Comparison of ENCODE assay signal across 9 cellular contexts in genomic region chr9:136326777-136327312, GRCh38. TPM values are rescaled to one million over a fixed set of nuclear protein-coding genes. Genes with fewer than 3 reads are reported as not detected.
DNase-seq lines count a peak whose midpoint lies in the region; ATAC-seq and TF ChIP-seq lines count a peak whose summit lies in the region.
"Had no signal": no experiment of that assay in that cellular context is flagged by ENCODE, and none has a peak within 500 bp of the region (broad histone marks: within the 10 kb centered on the region; RNA-seq: fewer than 3 reads in every experiment).

No MANE protein-coding gene starts in this region.

- no peak overlapping the region for H2BK5ac ChIP-seq in mesendoderm (ENCODE audit: low read length)

- no peak overlapping the region for H2BK15ac ChIP-seq in mesendoderm (replicated peaks; ENCODE audit: low read depth)

- no peak overlapping the region for H3K27ac Mint-ChIP-seq in activated CD4-positive, alpha-beta T cell treated with anti-CD3 and anti-CD28 coated beads, Interleukin-2, amount 10 ng/mL, durations not matched to agents 7 days and 5 days

- intact Hi-C loops in thyroid gland (cut with DNase I): no loop called here

- WGBS in mesendoderm (ENCODE audit: extremely low coverage, insufficient coverage, low lambda C conversion rate): no CpG with 5 or more reads among the region's 16 CpGs
- WGBS in thyroid gland, 2 donors: 37 to 57% methylated on average over 7 to 14 of the region's 16 CpGs

- no peak overlapping the region for H4K8ac ChIP-seq in mesendoderm (ENCODE audit: low read depth, low read length)

- no peak for TF ChIP-seq POLR2A in thyroid gland (IDR thresholded peaks at IDR 0.05)

- peaks cover 2% of the 10 kb centered on the region for H3K4me1 Mint-ChIP-seq in activated CD4-positive, alpha-beta T cell treated with anti-CD3 and anti-CD28 coated beads, Interleukin-2, amount 10 ng/mL, durations not matched to agents 7 days and 5 days

- peak overlapping the region; percentile 60 for H3K9ac ChIP-seq in mesendoderm (ENCODE audit: low read length)

- peak overlapping the region; percentile 47 for H4K5ac ChIP-seq in mesendoderm (ENCODE audit: low read length)

- H3K79me2 ChIP-seq in mesendoderm (ENCODE audit: control insufficient read depth, insufficient read depth, low read length): peaks cover 2% of the 10 kb centered on the region

- no peak for TF ChIP-seq CTCF in thyroid gland (IDR thresholded peaks at IDR 0.05)

- H3K27ac ChIP-seq in mesendoderm (ENCODE audit: low read depth, low read length): peak overlapping the region; percentile 15
- H3K27ac ChIP-seq in thyroid gland: peak overlapping the region in 2 of 3 donors; percentile 65 to 69

- peak overlapping the region; percentile 51 for H3K18ac ChIP-seq in mesendoderm (ENCODE audit: low read length)

- peak overlapping the region; percentile 93 for H2AK5ac ChIP-seq in mesendoderm (ENCODE audit: low read length)

- no peaks in the 10 kb centered on the region for H3K36me3 Mint-ChIP-seq in activated CD4-positive, alpha-beta T cell treated with anti-CD3 and anti-CD28 coated beads, Interleukin-2, amount 10 ng/mL, durations not matched to agents 7 days and 5 days (ENCODE audit: low read depth)

- H3K27me3 ChIP-seq in mesendoderm (ENCODE audit: insufficient read depth, low read length, poor library complexity) (no peaks in the 10 kb centered on the region), thyroid gland (no peaks in the 10 kb centered on the region)

- CTCF ChIA-PET in activated CD4-positive, alpha-beta T cell treated with anti-CD3 and anti-CD28 coated beads, Interleukin-2, amount 10 ng/mL, durations not matched to agents 7 days and 5 days (lab: Charles Lee): no interaction called here

- ATAC-seq in GM18520 (IDR thresholded peaks at IDR 0.05; ENCODE audit: unreplicated experiment): no peak

- H3K27me3 Mint-ChIP-seq in activated CD4-positive, alpha-beta T cell treated with anti-CD3 and anti-CD28 coated beads, Interleukin-2, amount 10 ng/mL, durations not matched to agents 7 days and 5 days: peaks cover 3% of the 10 kb centered on the region

- peak overlapping the region; percentile 43 for H3K4me3 Mint-ChIP-seq in activated CD4-positive, alpha-beta T cell treated with anti-CD3 and anti-CD28 coated beads, Interleukin-2, amount 10 ng/mL, durations not matched to agents 7 days and 5 days

- H3K9me3 ChIP-seq in thyroid gland: no peaks in the 10 kb centered on the region

- H3K4me3 ChIP-seq in mesendoderm (ENCODE audit: low read length) (no peak overlapping the region), thyroid gland (replicated peaks in 1 of 3) (peak overlapping the region in 1 of 3 donors; percentile 55)

- H3K4ac ChIP-seq in mesendoderm (ENCODE audit: low read depth, low read length): peak overlapping the region; percentile 60

- H3K56ac ChIP-seq in mesendoderm (ENCODE audit: low read length): peak overlapping the region; percentile 82

- H3K36me3 ChIP-seq in mesendoderm (ENCODE audit: control insufficient read depth, insufficient read depth, low read length) (no peaks in the 10 kb centered on the region), thyroid gland (no peaks in the 10 kb centered on the region)

- POLR2A ChIA-PET in activated CD4-positive, alpha-beta T cell treated with anti-CD3 and anti-CD28 coated beads, Interleukin-2, amount 10 ng/mL, durations not matched to agents 7 days and 5 days (lab: Charles Lee): no interaction called here

- no peaks in the 10 kb centered on the region for H3K79me1 ChIP-seq in mesendoderm (ENCODE audit: low read length)

- no peak overlapping the region for H2BK120ac ChIP-seq in mesendoderm (ENCODE audit: low read depth, low read length)

- H3K4me1 ChIP-seq in mesendoderm (ENCODE audit: control insufficient read depth, low read depth, low read length) (peaks cover 5% of the 10 kb centered on the region), thyroid gland (peaks cover 20 to 26% of the 10 kb centered on the region in 2 donors)

- DNase-seq in activated CD4-positive, alpha-beta T cell treated with anti-CD3 and anti-CD28 coated beads, Interleukin-2, amount 10 ng/mL, durations not matched to agents 7 days and 5 days: no peak
- no peak for DNase-seq in activated CD4-positive, alpha-beta T cell treated with anti-CD3 and anti-CD28 coated beads for 4 hours
- DNase-seq in astrocyte of the hippocampus (ENCODE audit: low read depth, low spot score): peak; percentile 33
- DNase-seq in mesendoderm: no peak
- DNase-seq in thyroid gland: no peak
- no peak for DNase-seq in NCI-H69 (lab: John Stamatoyannopoulos, UW)
- no peak for DNase-seq in effector CD4-positive, alpha-beta T cell
- DNase-seq: NCI-H510A had no signal

- H3K23ac ChIP-seq in mesendoderm (ENCODE audit: low read length): no peak overlapping the region

- no peak overlapping the region for H3K4me2 ChIP-seq in mesendoderm (ENCODE audit: low read length)

- no peaks in the 10 kb centered on the region for H3K9me3 Mint-ChIP-seq in activated CD4-positive, alpha-beta T cell treated with anti-CD3 and anti-CD28 coated beads, Interleukin-2, amount 10 ng/mL, durations not matched to agents 7 days and 5 days

RNA-seq across cellular contexts. Expression of gene GPSM1, which starts 0.5 kb away (rescaled TPM):
- 1 to 10 TPM; 2.7 to 2.9 TPM for total RNA-seq in activated CD4-positive, alpha-beta T cell treated with anti-CD3 and anti-CD28 coated beads, Interleukin-2, amount 10 ng/mL, durations not matched to agents 7 days and 5 days
- 8.2 TPM for polyA plus RNA-seq in mesendoderm (2013, experiment 1 of 2)
- 8.6 TPM for polyA plus RNA-seq in mesendoderm (2013, experiment 2 of 2)
- total RNA-seq in thyroid gland: 10 to 100 TPM in 3 of 4 donors, 1 to 10 TPM in 1; 5.9 to 18.1 (median 12.2) TPM

RNA-seq across cellular contexts. Expression of gene CCDC187, which starts 23.0 kb away (rescaled TPM):
- not detected for total RNA-seq in activated CD4-positive, alpha-beta T cell treated with anti-CD3 and anti-CD28 coated beads, Interleukin-2, amount 10 ng/mL, durations not matched to agents 7 days and 5 days
- under 0.01 TPM for polyA plus RNA-seq in mesendoderm (2013, experiment 1 of 2)
- polyA plus RNA-seq in mesendoderm (2013, experiment 2 of 2): under 0.01 TPM
- 1 to 10 TPM; 5.2 to 9.1 (median 6.2) TPM for total RNA-seq in thyroid gland

RNA-seq across cellular contexts. Expression of gene DNLZ, which starts 36.7 kb away (rescaled TPM):
- 10 to 100 TPM; 13.1 to 14.6 TPM for total RNA-seq in activated CD4-positive, alpha-beta T cell treated with anti-CD3 and anti-CD28 coated beads, Interleukin-2, amount 10 ng/mL, durations not matched to agents 7 days and 5 days
- polyA plus RNA-seq in mesendoderm (2013, experiment 1 of 2): 18.9 TPM
- 19.7 TPM for polyA plus RNA-seq in mesendoderm (2013, experiment 2 of 2)
- 10 to 100 TPM; 16.2 to 58.4 (median 23.1) TPM for total RNA-seq in thyroid gland

RNA-seq across cellular contexts. Expression of gene CARD9, which starts 46.6 kb away (rescaled TPM):
- total RNA-seq in activated CD4-positive, alpha-beta T cell treated with anti-CD3 and anti-CD28 coated beads, Interleukin-2, amount 10 ng/mL, durations not matched to agents 7 days and 5 days: under 1 TPM; 0.44 to 0.69 TPM
- 0.29 TPM for polyA plus RNA-seq in mesendoderm (2013, experiment 1 of 2)
- 0.20 TPM for polyA plus RNA-seq in mesendoderm (2013, experiment 2 of 2)
- total RNA-seq in thyroid gland: 1 to 10 TPM in 1 of 4 donors, under 1 TPM in 3; 0.27 to 1.5 (median 0.74) TPM

Comparison
In these comparisons a context has a peak if more than half of its experiments do, and no peak if none do; other contexts are left out.
1. RNA of gene CCDC187, which starts 23.0 kb away (total RNA-seq): 5.2 to 9.1 TPM in thyroid gland; not detected in activated CD4-positive, alpha-beta T cell treated with anti-CD3 and anti-CD28 coated beads, Interleukin-2, amount 10 ng/mL, durations not matched to agents 7 days and 5 days; every median in the first group is over 4 times any median in the second.